1 cellular context compared by ENCODE assay signal in the genomic region with DNA sequence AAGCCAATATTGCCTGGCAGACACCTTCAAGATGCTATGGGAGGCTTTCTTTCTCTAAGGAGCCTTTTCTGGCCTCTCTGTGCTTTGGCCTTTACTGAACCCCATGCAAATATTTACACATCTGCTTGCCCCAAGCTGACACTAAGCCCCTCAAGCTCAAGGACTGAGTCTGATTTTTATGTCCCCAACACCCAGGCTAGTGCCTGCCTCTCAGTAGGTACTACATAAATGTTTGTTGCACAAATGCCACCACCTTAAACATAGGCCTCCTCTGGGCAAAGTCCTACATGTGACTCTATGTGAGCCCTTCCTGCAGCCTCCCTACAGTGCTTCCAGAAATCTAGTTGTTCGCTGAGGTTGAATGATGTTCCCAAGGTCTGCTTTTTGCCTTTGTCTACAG.
TF ChIP-seq lines count a peak whose summit lies in the region.

No MANE protein-coding gene starts in this region.

TF ChIP-seq in K562, 482 proteins besides CTCF, POLR2A, EP300 and RAD21 (continued from another document):
- TF ChIP-seq ZNF76 (CRISPR knock-in tag; IDR thresholded peaks at IDR 0.05; ENCODE audit: borderline replicate concordance) (no peak), PTBP1 (IDR thresholded peaks at IDR 0.05; ENCODE audit: low read depth, low read length) (no peak), HDAC6 (IDR thresholded peaks at IDR 0.05; ENCODE audit: low read depth, low read length) (no peak), ZBTB1 (CRISPR knock-in tag; IDR thresholded peaks at IDR 0.05; ENCODE audit: borderline replicate concordance, low read depth) (no peak)
- TF ChIP-seq, protein P1, sequence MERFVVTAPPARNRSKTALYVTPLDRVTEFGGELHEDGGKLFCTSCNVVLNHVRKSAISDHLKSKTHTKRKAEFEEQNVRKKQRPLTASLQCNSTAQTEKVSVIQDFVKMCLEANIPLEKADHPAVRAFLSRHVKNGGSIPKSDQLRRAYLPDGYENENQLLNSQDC (CRISPR knock-in tag; IDR thresholded peaks at IDR 0.05), result no peak
